8 cellular contexts compared by ENCODE assay signal in genomic region chr19:45506246-45506990, GRCh38. TPM values are rescaled to one million over a fixed set of nuclear protein-coding genes. Genes with fewer than 3 reads are reported as not detected.
A peak's percentile ranks its signal among the peaks of the same experiment; 100 is the strongest.
DNase-seq lines count a peak whose midpoint lies in the region; ATAC-seq, FAIRE-seq and TF ChIP-seq lines count a peak whose summit lies in the region.

No MANE protein-coding gene starts in this region.

- H3K27me3 ChIP-seq in endodermal cell (ENCODE audit: control insufficient read depth, insufficient read depth, low read length, poor library complexity, severe bottlenecking): no peaks in the 10 kb centered on the region

- H3K36me3 ChIP-seq in endodermal cell (ENCODE audit: control insufficient read depth, insufficient read depth, low read length): peaks cover 14% of the 10 kb centered on the region

- H3K4me1 Mint-ChIP-seq in activated CD8-positive, alpha-beta memory T cell treated with anti-CD3 and anti-CD28 coated beads, Interleukin-2, amount 10 ng/mL, durations not matched to agents 7 days and 5 days: peaks cover 40% of the 10 kb centered on the region
- peaks cover 21% of the 10 kb centered on the region for H3K4me1 Mint-ChIP-seq in endodermal cell
- peaks cover 8% of the 10 kb centered on the region for H3K4me1 Mint-ChIP-seq in mesothelial cell of epicardium

- in situ Hi-C loops in Caki2 (cut with HindIII; ENCODE audit: low pct_unique_long_range_greater_than_20kb, low sequenced_read_pairs): no loop called here

- peaks cover 5% of the 10 kb centered on the region for H3K4me1 ChIP-seq in endodermal cell (ENCODE audit: control insufficient read depth, insufficient read depth, low read length)

- H3K27ac Mint-ChIP-seq in activated CD8-positive, alpha-beta memory T cell treated with anti-CD3 and anti-CD28 coated beads, Interleukin-2, amount 10 ng/mL, durations not matched to agents 7 days and 5 days: peak overlapping the region; percentile 98
- peak overlapping the region; percentile 90 for H3K27ac Mint-ChIP-seq in endodermal cell
- peak overlapping the region; percentile 96 for H3K27ac Mint-ChIP-seq in mesothelial cell of epicardium

- CTCF ChIA-PET in activated CD8-positive, alpha-beta memory T cell treated with anti-CD3 and anti-CD28 coated beads, Interleukin-2, amount 10 ng/mL, durations not matched to agents 7 days and 5 days (lab: Charles Lee): interaction anchor here (0.5 to 3.9 kb wide), 10 partner anchors 10 to 136 kb away, joined by 3 to 24 read pairs (median 4); partner anchors contain the start of gene RTN2

- DNase-seq in Caki2 (ENCODE audit: low read depth): peak; percentile 96
- DNase-seq in HTR-8/SVneo (ENCODE audit: insufficient read length, low spot score): peak; percentile 91
- peak; percentile 89 to 96 for DNase-seq in NOMO-1 (lab: John Stamatoyannopoulos, UW; ENCODE audit: unreplicated experiment in 2 of 2)
- peak; percentile 98 for DNase-seq in activated CD8-positive, alpha-beta memory T cell treated with anti-CD3 and anti-CD28 coated beads, Interleukin-2, amount 10 ng/mL, durations not matched to agents 7 days and 5 days
- peak; percentile 98 for DNase-seq in endodermal cell
- DNase-seq in mesothelial cell of epicardium (ENCODE audit: low spot score in 2 of 2, unreplicated experiment in 2 of 2): peak; percentile 95 to 97
- DNase-seq in stimulated activated CD8-positive, alpha-beta memory T cell treated with anti-CD3 and anti-CD28 coated beads, Interleukin-15, amount 100 ng/mL, for 4 hours (ENCODE audit: low read depth in 2 of 2): peak; percentile 98 to 99

- H3K4me3 Mint-ChIP-seq in activated CD8-positive, alpha-beta memory T cell treated with anti-CD3 and anti-CD28 coated beads, Interleukin-2, amount 10 ng/mL, durations not matched to agents 7 days and 5 days: peak overlapping the region; percentile 99
- H3K4me3 Mint-ChIP-seq in endodermal cell (peak overlapping the region; percentile 91), mesothelial cell of epicardium (peak overlapping the region; percentile 91)

- H3K9me3 Mint-ChIP-seq in activated CD8-positive, alpha-beta memory T cell treated with anti-CD3 and anti-CD28 coated beads, Interleukin-2, amount 10 ng/mL, durations not matched to agents 7 days and 5 days (ENCODE audit: low read depth): no peaks in the 10 kb centered on the region
- H3K9me3 Mint-ChIP-seq in endodermal cell: no peaks in the 10 kb centered on the region
- no peaks in the 10 kb centered on the region for H3K9me3 Mint-ChIP-seq in mesothelial cell of epicardium

- peak overlapping the region; percentile 99 for H3K4me3 ChIP-seq in endodermal cell (ENCODE audit: low read length)

- no peak overlapping the region for H3K27ac ChIP-seq in endodermal cell (ENCODE audit: low read depth, low read length)

- H3K9ac ChIP-seq in endodermal cell (ENCODE audit: extremely low read depth, low read length, poor library complexity, severe bottlenecking): peak overlapping the region; percentile 97

- no peaks in the 10 kb centered on the region for H3K27me3 Mint-ChIP-seq in activated CD8-positive, alpha-beta memory T cell treated with anti-CD3 and anti-CD28 coated beads, Interleukin-2, amount 10 ng/mL, durations not matched to agents 7 days and 5 days
- peaks cover 8% of the 10 kb centered on the region for H3K27me3 Mint-ChIP-seq in endodermal cell (ENCODE audit: insufficient read depth)
- peaks cover 11% of the 10 kb centered on the region for H3K27me3 Mint-ChIP-seq in mesothelial cell of epicardium (ENCODE audit: low read depth)

- no peak for FAIRE-seq in HTR-8/SVneo (lab: Jason Lieb, UNC)

- peaks cover 16% of the 10 kb centered on the region for H3K36me3 Mint-ChIP-seq in activated CD8-positive, alpha-beta memory T cell treated with anti-CD3 and anti-CD28 coated beads, Interleukin-2, amount 10 ng/mL, durations not matched to agents 7 days and 5 days
- peaks cover 17% of the 10 kb centered on the region for H3K36me3 Mint-ChIP-seq in endodermal cell (ENCODE audit: low read depth)
- no peaks in the 10 kb centered on the region for H3K36me3 Mint-ChIP-seq in mesothelial cell of epicardium

- WGBS in endodermal cell (ENCODE audit: insufficient coverage in 1 of 2, insufficient read length in 1 of 2), 2 experiments: 6 to 38% methylated on average over 6 to 36 of the region's 47 CpGs

- H3K9me3 ChIP-seq in endodermal cell (ENCODE audit: control insufficient read depth, low read length): no peaks in the 10 kb centered on the region

- ATAC-seq in GM21381 (IDR thresholded peaks at IDR 0.05; ENCODE audit: unreplicated experiment): peak; percentile 56
- peak; percentile 76 for ATAC-seq in activated CD8-positive, alpha-beta memory T cell treated with anti-CD3 and anti-CD28 coated beads, Interleukin-2, amount 10 ng/mL, durations not matched to agents 7 days and 5 days

- TF ChIP-seq CTCF in endodermal cell (conservative IDR thresholded peaks at IDR 0.05) (peak; percentile 68), mesothelial cell of epicardium (IDR thresholded peaks at IDR 0.05; ENCODE audit: unreplicated experiment) (no peak)

RNA-seq across cellular contexts. Expression of gene VASP, which starts 0.9 kb away (rescaled TPM):
- total RNA-seq in Caki2 (2014; rRNA removed; shearing (Covaris generic); ENCODE audit: low replicate concordance): 98.9 and 123 TPM in 2 replicates
- 100 to 1,000 TPM; 223 to 308 TPM for total RNA-seq in activated CD8-positive, alpha-beta memory T cell treated with anti-CD3 and anti-CD28 coated beads, Interleukin-2, amount 10 ng/mL, durations not matched to agents 7 days and 5 days
- total RNA-seq in endodermal cell (100 to 1,000 TPM; 134 to 144 TPM), mesothelial cell of epicardium (49.3 to 54.8 TPM (median 53.8 TPM) in 3 replicates)
- 54.2 TPM for polyA plus RNA-seq in endodermal cell (2013, experiment 1 of 2)
- 55.2 TPM for polyA plus RNA-seq in endodermal cell (2013, experiment 2 of 2)

RNA-seq across cellular contexts. Expression of gene PPM1N, which starts 8.2 kb away (rescaled TPM):
- total RNA-seq in Caki2 (2014; rRNA removed; shearing (Covaris generic); ENCODE audit: low replicate concordance): 35.2 and 37.5 TPM in 2 replicates
- total RNA-seq in activated CD8-positive, alpha-beta memory T cell treated with anti-CD3 and anti-CD28 coated beads, Interleukin-2, amount 10 ng/mL, durations not matched to agents 7 days and 5 days: 1 to 10 TPM; 4.3 to 4.5 TPM
- 1 to 10 TPM; 3.2 to 3.5 TPM for total RNA-seq in endodermal cell
- polyA plus RNA-seq in endodermal cell (2013, experiment 1 of 2): 2.6 TPM
- 1.9 TPM for polyA plus RNA-seq in endodermal cell (2013, experiment 2 of 2)
- total RNA-seq in mesothelial cell of epicardium: 0.38 to 0.60 TPM (median 0.59 TPM) in 3 replicates

RNA-seq across cellular contexts. Expression of gene RTN2, which starts 9.6 kb away (rescaled TPM):
- total RNA-seq in Caki2 (2014; rRNA removed; shearing (Covaris generic); ENCODE audit: low replicate concordance): 15.1 and 18.0 TPM in 2 replicates
- total RNA-seq in activated CD8-positive, alpha-beta memory T cell treated with anti-CD3 and anti-CD28 coated beads, Interleukin-2, amount 10 ng/mL, durations not matched to agents 7 days and 5 days: 1 to 10 TPM; 3.1 to 4.3 TPM
- total RNA-seq in endodermal cell (10 to 100 TPM; 15.7 to 18.5 TPM), mesothelial cell of epicardium (15.2 to 18.1 TPM (median 16.7 TPM) in 3 replicates)
- polyA plus RNA-seq in endodermal cell (2013, experiment 1 of 2): 23.8 TPM
- 25.9 TPM for polyA plus RNA-seq in endodermal cell (2013, experiment 2 of 2)

RNA-seq across cellular contexts. Expression of gene FOSB, which starts 38.6 kb away (rescaled TPM):
- total RNA-seq in Caki2 (2014; rRNA removed; shearing (Covaris generic); ENCODE audit: low replicate concordance): 2.5 and 3.2 TPM in 2 replicates
- total RNA-seq in activated CD8-positive, alpha-beta memory T cell treated with anti-CD3 and anti-CD28 coated beads, Interleukin-2, amount 10 ng/mL, durations not matched to agents 7 days and 5 days: 10 to 100 TPM in 1 of 2 experiments, 1 to 10 TPM in 1; 5.6 to 98.6 TPM
- total RNA-seq in endodermal cell: 1 to 10 TPM; 1.6 to 3.0 TPM
- polyA plus RNA-seq in endodermal cell (2013, experiment 1 of 2): 1.6 TPM
- 1.4 TPM for polyA plus RNA-seq in endodermal cell (2013, experiment 2 of 2)
- total RNA-seq in mesothelial cell of epicardium: 272 to 287 TPM (median 278 TPM) in 3 replicates
